ENCODE assay signal across 32 cellular contexts in genomic region chr7:128417071-128417470, GRCh38. TPM values are rescaled to one million over a fixed set of nuclear protein-coding genes. Genes with fewer than 3 reads are reported as not detected.
"Had no signal": no experiment of that assay in that cellular context is flagged by ENCODE, and none has a peak within 500 bp of the region (broad histone marks: within the 10 kb centered on the region; RNA-seq: fewer than 3 reads in every experiment).

No MANE protein-coding gene starts in this region.

- H3K4me3 ChIP-seq: ovary, psoas muscle, right lobe of liver, sigmoid colon, suprapubic skin, testis, tibial artery, transverse colon, upper lobe of right lung, uterus had no signal

- H3K9ac ChIP-seq: parathyroid adenoma had no signal

- H3K27me3 Mint-ChIP-seq: natural killer cell treated with Interleukin-12 subunit alpha and Interleukin-12 subunit beta and Interleukin-15 and Interleukin-18, amount 100 ng/mL, for 72 hours; stimulated activated memory B cell treated with anti-CD40 and anti-IgM and Interleukin-4, amounts not matched to agents 10 μg/mL and 1 μg/mL and 100 μg/mL, for 72 hours had no signal

- H2AFZ ChIP-seq: parathyroid adenoma had no signal

- H3K9me3 Mint-ChIP-seq: naive thymus-derived CD8-positive, alpha-beta T cell; natural killer cell treated with Interleukin-12 subunit alpha and Interleukin-12 subunit beta and Interleukin-15 and Interleukin-18, amount 100 ng/mL, for 72 hours; neural crest cell; stimulated activated memory B cell treated with anti-CD40 and anti-IgM and Interleukin-4, amounts not matched to agents 10 μg/mL and 1 μg/mL and 100 μg/mL, for 72 hours; stimulated activated naive CD8-positive, alpha-beta T cell treated with anti-CD3 and anti-CD28 coated beads, Interleukin-15, amount 100 ng/mL, for 72 hours; type B pancreatic cell had no signal

- H3K27ac ChIP-seq: ovary, parathyroid adenoma, psoas muscle, right lobe of liver, sigmoid colon, suprapubic skin, testis, tibial artery, transverse colon, upper lobe of right lung, uterus had no signal

- H3K27ac Mint-ChIP-seq: natural killer cell treated with Interleukin-12 subunit alpha and Interleukin-12 subunit beta and Interleukin-15 and Interleukin-18, amount 100 ng/mL, for 72 hours; nephron progenitor cell; progenitor cell of endocrine pancreas; stimulated activated memory B cell treated with anti-CD40 and anti-IgM and Interleukin-4, amounts not matched to agents 10 μg/mL and 1 μg/mL and 100 μg/mL, for 72 hours; type B pancreatic cell had no signal

- H3K9me3 ChIP-seq: ovary, psoas muscle, right lobe of liver, sigmoid colon, suprapubic skin, testis, tibial artery, transverse colon, upper lobe of right lung, uterus had no signal

- H3K4me3 Mint-ChIP-seq: naive thymus-derived CD8-positive, alpha-beta T cell; natural killer cell treated with Interleukin-12 subunit alpha and Interleukin-12 subunit beta and Interleukin-15 and Interleukin-18, amount 100 ng/mL, for 72 hours; nephron progenitor cell; neural crest cell; stimulated activated memory B cell treated with anti-CD40 and anti-IgM and Interleukin-4, amounts not matched to agents 10 μg/mL and 1 μg/mL and 100 μg/mL, for 72 hours; stimulated activated naive CD8-positive, alpha-beta T cell treated with anti-CD3 and anti-CD28 coated beads, Interleukin-15, amount 100 ng/mL, for 72 hours; type B pancreatic cell had no signal

- H3K27me3 ChIP-seq: ovary, right lobe of liver, sigmoid colon, suprapubic skin, testis, tibial artery, transverse colon, upper lobe of right lung, uterus had no signal

- H3K4me1 Mint-ChIP-seq: nephron progenitor cell; neural crest cell; stimulated activated memory B cell treated with anti-CD40 and anti-IgM and Interleukin-4, amounts not matched to agents 10 μg/mL and 1 μg/mL and 100 μg/mL, for 72 hours had no signal

- H3K79me2 ChIP-seq: parathyroid adenoma had no signal

- DNase-seq: naive thymus-derived CD8-positive, alpha-beta T cell; nephron progenitor cell; occipital lobe; ovary; posterior cingulate gyrus; psoas muscle; right cardiac atrium; right lobe of liver; sigmoid colon; small intestine; stimulated activated CD4-positive, alpha-beta T cell treated with anti-CD3 and anti-CD28 coated beads, Interleukin-15, amount 100 ng/mL, for 24 hours; stimulated activated CD4-positive, alpha-beta T cell treated with anti-CD3 and anti-CD28 coated beads, Interleukin-4, amount 100 ng/mL, for 1 hour; stimulated activated CD4-positive, alpha-beta T cell treated with anti-CD3 and anti-CD28 coated beads, Interleukin-4, amount 100 ng/mL, for 4 hours; stimulated activated CD8-positive, alpha-beta memory T cell treated with anti-CD3 and anti-CD28 coated beads, Interleukin-4, amount 100 ng/mL, for 48 hours; stimulated activated naive CD4-positive, alpha-beta T cell; stimulated activated naive CD8-positive, alpha-beta T cell treated with anti-CD3 and anti-CD28 coated beads, Interleukin-15, amount 100 ng/mL, for 72 hours; stimulated activated naive CD8-positive, alpha-beta T cell treated with anti-CD3 and anti-CD28 coated beads, Interleukin-15, Interleukin-2, amounts not matched to agents 100 U/mL and 50 U/mL, for 24 hours; substantia nigra; testis; tibial artery; transverse colon; upper lobe of right lung; uterus had no signal

- ATAC-seq: naive thymus-derived CD8-positive, alpha-beta T cell; natural killer cell treated with Interleukin-12 subunit alpha and Interleukin-12 subunit beta and Interleukin-15 and Interleukin-18, amount 100 ng/mL, for 72 hours; psoas muscle; right cardiac atrium; right lobe of liver; stimulated activated memory B cell treated with anti-CD40 and anti-IgM and Interleukin-4, amounts not matched to agents 10 μg/mL and 1 μg/mL and 100 μg/mL, for 72 hours; stimulated activated naive CD8-positive, alpha-beta T cell treated with anti-CD3 and anti-CD28 coated beads, Interleukin-15, amount 100 ng/mL, for 72 hours; stimulated activated naive CD8-positive, alpha-beta T cell treated with anti-CD3 and anti-CD28 coated beads, Interleukin-15, Interleukin-2, amounts not matched to agents 100 U/mL and 50 U/mL, for 24 hours; upper lobe of right lung had no signal

- H3K36me3 ChIP-seq: ovary, right lobe of liver, sigmoid colon, suprapubic skin, tibial artery, transverse colon, upper lobe of right lung, uterus had no signal

- H3K36me3 Mint-ChIP-seq: naive thymus-derived CD8-positive, alpha-beta T cell; natural killer cell treated with Interleukin-12 subunit alpha and Interleukin-12 subunit beta and Interleukin-15 and Interleukin-18, amount 100 ng/mL, for 72 hours; stimulated activated memory B cell treated with anti-CD40 and anti-IgM and Interleukin-4, amounts not matched to agents 10 μg/mL and 1 μg/mL and 100 μg/mL, for 72 hours; type B pancreatic cell had no signal

- H3K4me1 ChIP-seq: psoas muscle, right lobe of liver, sigmoid colon, suprapubic skin, tibial artery, transverse colon, upper lobe of right lung, uterus had no signal

RNA-seq across cellular contexts. Expression of gene PRRT4, which starts 55.6 kb away (rescaled TPM):
- total RNA-seq: natural killer cell treated with Interleukin-12 subunit alpha and Interleukin-12 subunit beta and Interleukin-15 and Interleukin-18, amount 100 ng/mL, for 72 hours; osteoblast; renal cortical epithelial cell had no signal
